In genomic region chr6:30688569-30688968, GRCh38 we compare ENCODE assay signal across 9 cellular contexts. TPM values are rescaled to one million over a fixed set of nuclear protein-coding genes. Genes with fewer than 3 reads are reported as not detected.
DNase-seq lines count a peak whose midpoint lies in the region; ATAC-seq, FAIRE-seq and TF ChIP-seq lines count a peak whose summit lies in the region.
"Had no signal": no experiment of that assay in that cellular context is flagged by ENCODE, and none has a peak within 500 bp of the region (broad histone marks: within the 10 kb centered on the region; RNA-seq: fewer than 3 reads in every experiment).

No MANE protein-coding gene starts in this region.

- TF ChIP-seq CTCF in AG04450 (IDR thresholded peaks at IDR 0.05; ENCODE audit: low read depth, low read length), result no peak
- no peak for TF ChIP-seq CTCF in H9 (conservative IDR thresholded peaks at IDR 0.05)
- TF ChIP-seq CTCF in body of pancreas (IDR thresholded peaks at IDR 0.05), result no peak

- peaks cover 29% of the 10 kb centered on the region for H3K23me2 ChIP-seq in H9 (ENCODE audit: insufficient read length, low read depth, low read length, poor library complexity, severe bottlenecking)

- H2AFZ ChIP-seq in H9 (ENCODE audit: low read length), result no peak overlapping the region

- H3K9me3 ChIP-seq in AG04450 (ENCODE audit: control insufficient read depth, insufficient read depth, low read length) (no peaks in the 10 kb centered on the region; the same call in 1 of the 2 replicates), H9 (ENCODE audit: control insufficient read depth, low read depth, low read length) (no peaks in the 10 kb centered on the region), body of pancreas (no peaks in the 10 kb centered on the region)

- H3K4me3 ChIP-seq in AG04450 (ENCODE audit: low read depth, low read length), result peak overlapping the region; percentile 92
- no peak overlapping the region for H3K4me3 ChIP-seq in body of pancreas

- H2AK5ac ChIP-seq in H9 (ENCODE audit: insufficient read length, low read length), result no peak overlapping the region

- H3T11ph ChIP-seq in H9 (ENCODE audit: low read length), result no peak overlapping the region

- H3K27ac Mint-ChIP-seq in H9, result peak overlapping the region in 2 of 3 experiments; percentile 9 to 91; a peak in 2 of 7 replicates
- H3K27ac Mint-ChIP-seq in naive thymus-derived CD8-positive, alpha-beta T cell, result peak overlapping the region in 9 of 10 donors; percentile 60 to 99 (median 85)

- H2BK15ac ChIP-seq in H9 (ENCODE audit: low read depth, low read length), result no peak overlapping the region

- no peak overlapping the region for H2BK12ac ChIP-seq in H9 (ENCODE audit: insufficient read length, low read depth, low read length)

- no peaks in the 10 kb centered on the region for H3K9me3 Mint-ChIP-seq in H9
- no peaks in the 10 kb centered on the region for H3K9me3 Mint-ChIP-seq in naive thymus-derived CD8-positive, alpha-beta T cell

- no peak overlapping the region for H4K91ac ChIP-seq in H9 (ENCODE audit: insufficient read length, low read depth, low read length)

- TF ChIP-seq POLR2A in body of pancreas (IDR thresholded peaks at IDR 0.05), result no peak

- H3K14ac ChIP-seq in H9 (ENCODE audit: insufficient read depth, low read length), result no peak overlapping the region

- no peaks in the 10 kb centered on the region for H4K20me1 ChIP-seq in H9 (ENCODE audit: control insufficient read depth, insufficient read depth, insufficient read length)

- CTCF ChIA-PET in AG04450 (lab: Charles Lee), result interaction anchor here (0.6 to 2.0 kb wide), 4 partner anchors 16 to 391 kb away, joined by 3 to 13 read pairs (median 4); partner anchors contain the start of gene DHX16

- POLR2A ChIA-PET in AG04450 (lab: Yijun Ruan, JAX), result interaction anchor here (1.8 to 4.8 kb wide), 2 partner anchors 29 to 33 kb away, joined by 22 to 43 read pairs; partner anchors contain the start of genes MDC1 and TUBB
- POLR2A ChIA-PET in naive thymus-derived CD8-positive, alpha-beta T cell (lab: Charles Lee), result interaction anchor here (2.5 to 6.9 kb wide), 2 partner anchors 16 to 31 kb away, joined by 15 to 81 read pairs; partner anchors contain the start of genes MDC1 and TUBB

- H3K36me3 Mint-ChIP-seq in H9 (ENCODE audit: insufficient read depth in 1 of 3, low read depth in 3 of 3), result peaks cover 4 to 22% (median 15%) of the 10 kb centered on the region in 3 experiments; a peak in 5 of 7 replicates
- peaks cover 0 to 8% (median 0%) of the 10 kb centered on the region in 3 donors for H3K36me3 Mint-ChIP-seq in naive thymus-derived CD8-positive, alpha-beta T cell

- H4K5ac ChIP-seq in H9 (ENCODE audit: insufficient read length, low read depth, low read length), result no peak overlapping the region

- FAIRE-seq in frontal cortex (lab: Jason Lieb, UNC), result no peak
- FAIRE-seq: HTR-8/SVneo had no signal

- H3K23ac ChIP-seq in H9 (ENCODE audit: insufficient read length, low read depth, low read length), result no peak overlapping the region

- WGBS in H9 (ENCODE audit: extremely low coverage, insufficient read length, low lambda C conversion rate), result no CpG with 5 or more reads among the region's 9 CpGs
- WGBS in body of pancreas, 2 donors, result 77 to 81% methylated on average over 4 to 9 of the region's 9 CpGs

- H3K4me1 Mint-ChIP-seq in H9, result peaks cover 56 to 61% of the 10 kb centered on the region in 2 experiments
- peaks cover 37 to 48% (median 46%) of the 10 kb centered on the region in 4 donors for H3K4me1 Mint-ChIP-seq in naive thymus-derived CD8-positive, alpha-beta T cell

- H4K8ac ChIP-seq in H9 (replicated peaks; ENCODE audit: insufficient read length, low read depth, low read length), result no peak overlapping the region

- H3K9ac ChIP-seq in H9 (ENCODE audit: extremely low read depth, insufficient read length, low read length), result no peak overlapping the region

- no peak overlapping the region for H2BK120ac ChIP-seq in H9 (ENCODE audit: low read depth, low read length, poor library complexity, severe bottlenecking)

- H3K4me3 Mint-ChIP-seq in H9, result peak overlapping the region in 1 of 2 experiments; percentile 88; a peak in 4 of 5 replicates
- H3K4me3 Mint-ChIP-seq in naive thymus-derived CD8-positive, alpha-beta T cell, result peak overlapping the region; percentile 94 to 100 (median 99)

- H3K4me2 ChIP-seq in H9 (ENCODE audit: insufficient read depth, insufficient read length, low read length), result no peak overlapping the region

- DNase-seq in AG04450 (ENCODE audit: low read depth, low spot score), result no peak
- DNase-seq in H9, result no peak
- DNase-seq in body of pancreas, result no peak
- DNase-seq in naive thymus-derived CD8-positive, alpha-beta T cell, result peak in 1 of 10 donors; percentile 12
- DNase-seq in activated CD4-positive, CD25-positive, alpha-beta regulatory T cell treated with anti-CD3 and anti-CD28 coated beads, Interleukin-2, amount 50 U/mL, for 72 hours, result no peak
- no peak for DNase-seq in epidermal melanocyte (ENCODE audit: insufficient read length, low spot score)
- DNase-seq in stimulated activated CD4-positive, alpha-beta T cell treated with anti-CD3 and anti-CD28 coated beads, Interleukin-1b, Interleukin-23, amount 100 ng/mL, for 48 hours, result no peak
- DNase-seq in frontal cortex (ENCODE audit: low spot score in 2 of 2), result no peak

- no peak overlapping the region for H2BK5ac ChIP-seq in H9 (ENCODE audit: insufficient read length, low read length)

- H3K4me1 ChIP-seq in H9 (ENCODE audit: insufficient read depth, low read length) (peaks cover 4% of the 10 kb centered on the region; the same call in 1 of the 2 replicates), body of pancreas (peaks cover 62% of the 10 kb centered on the region)

- no peak overlapping the region for H3K4ac ChIP-seq in H9 (ENCODE audit: low read depth, low read length)

- peaks cover 2% of the 10 kb centered on the region; the same call in 1 of the 2 replicates for H3K79me2 ChIP-seq in H9 (ENCODE audit: insufficient read depth, low read length)

- no peak overlapping the region for H3K56ac ChIP-seq in H9 (ENCODE audit: insufficient read length, low read depth, low read length)

- ATAC-seq in body of pancreas, result no peak
- no peak for ATAC-seq in naive thymus-derived CD8-positive, alpha-beta T cell

- no peak overlapping the region for H2BK20ac ChIP-seq in H9 (ENCODE audit: low read depth, low read length, poor library complexity, severe bottlenecking)

- H3K27ac ChIP-seq in AG04450 (ENCODE audit: low read depth, low read length) (peak overlapping the region; percentile 99), H9 (ENCODE audit: insufficient read length, low read depth, low read length) (no peak overlapping the region), body of pancreas (peak overlapping the region; percentile 79 to 98 (median 92))

- no peak overlapping the region for H3K18ac ChIP-seq in H9 (ENCODE audit: insufficient read length, low read depth, low read length)

- no peaks in the 10 kb centered on the region for H3K27me3 ChIP-seq in AG04450 (ENCODE audit: control insufficient read depth, insufficient read depth, low read length)
- H3K27me3 ChIP-seq in H9 (ENCODE audit: insufficient read depth, low read length), result no peaks in the 10 kb centered on the region
- H3K27me3 ChIP-seq in body of pancreas, result no peaks in the 10 kb centered on the region

- H3K27me3 Mint-ChIP-seq in H9 (ENCODE audit: low read depth), result peaks cover 3% of the 10 kb centered on the region; the same call in 1 of the 2 replicates
- H3K27me3 Mint-ChIP-seq in naive thymus-derived CD8-positive, alpha-beta T cell, result no peaks in the 10 kb centered on the region

- intact Hi-C loops in body of pancreas (cut with DNase I), result no loop called here

- H3K79me1 ChIP-seq in H9 (ENCODE audit: insufficient read depth, low read depth, low read length, poor library complexity, severe bottlenecking), result no peaks in the 10 kb centered on the region

- no peaks in the 10 kb centered on the region for H3K36me3 ChIP-seq in body of pancreas (replicated peaks in 1 of 2; ENCODE audit: insufficient read depth in 1 of 2, low read depth in 2 of 2)

RNA-seq across cellular contexts. Expression of gene PPP1R18, which starts 2.1 kb away (rescaled TPM):
- polyA plus RNA-seq in AG04450 (2011; rRNA removed), result 83.2 and 89.6 TPM in 2 replicates
- polyA minus RNA-seq in AG04450 (2011; rRNA and poly(A)+ RNA removed), result 70.7 and 74.2 TPM in 2 replicates
- 26.4 and 28.0 TPM in 2 replicates for total RNA-seq in H9 (2021)
- total RNA-seq in body of pancreas, result 10 to 100 TPM; 14.5 to 20.0 TPM
- total RNA-seq in naive thymus-derived CD8-positive, alpha-beta T cell, result 10 to 100 TPM; 79.0 to 82.0 TPM
- polyA plus RNA-seq in naive thymus-derived CD8-positive, alpha-beta T cell, result 10 to 100 TPM; 79.8 to 98.6 (median 95.7) TPM
- total RNA-seq in frontal cortex, result 44.0 TPM

RNA-seq across cellular contexts. Expression of gene NRM, which starts 2.2 kb away (rescaled TPM):
- polyA plus RNA-seq in AG04450 (2011; rRNA removed), result 14.6 and 17.4 TPM in 2 replicates
- 11.0 and 15.0 TPM in 2 replicates for polyA minus RNA-seq in AG04450 (2011; rRNA and poly(A)+ RNA removed)
- total RNA-seq in H9 (2021) (34.9 and 36.5 TPM in 2 replicates), body of pancreas (1 to 10 TPM; 2.6 to 5.2 TPM), frontal cortex (0.41 TPM)
- total RNA-seq in naive thymus-derived CD8-positive, alpha-beta T cell, result 1 to 10 TPM; 2.4 TPM
- 1 to 10 TPM; 3.7 to 5.4 (median 5.4) TPM for polyA plus RNA-seq in naive thymus-derived CD8-positive, alpha-beta T cell

RNA-seq across cellular contexts. Expression of gene DHX16, which starts 15.8 kb away (rescaled TPM):
- polyA plus RNA-seq in AG04450 (2011; rRNA removed), result 27.6 and 31.9 TPM in 2 replicates
- 32.9 and 40.2 TPM in 2 replicates for polyA minus RNA-seq in AG04450 (2011; rRNA and poly(A)+ RNA removed)
- total RNA-seq in H9 (2021) (34.5 and 34.8 TPM in 2 replicates), body of pancreas (10 to 100 TPM; 12.2 to 24.4 TPM), frontal cortex (22.4 TPM)
- 10 to 100 TPM; 42.1 to 45.6 TPM for total RNA-seq in naive thymus-derived CD8-positive, alpha-beta T cell
- 10 to 100 TPM; 17.7 to 31.2 (median 18.7) TPM for polyA plus RNA-seq in naive thymus-derived CD8-positive, alpha-beta T cell

RNA-seq across cellular contexts. Expression of gene MDC1, which starts 28.5 kb away (rescaled TPM):
- 4.1 and 6.8 TPM in 2 replicates for polyA plus RNA-seq in AG04450 (2011; rRNA removed)
- polyA minus RNA-seq in AG04450 (2011; rRNA and poly(A)+ RNA removed), result 9.0 and 9.5 TPM in 2 replicates
- 72.2 and 77.6 TPM in 2 replicates for total RNA-seq in H9 (2021)
- total RNA-seq in body of pancreas, result 10 to 100 TPM; 11.4 to 18.1 TPM
- 10 to 100 TPM; 50.8 to 54.9 TPM for total RNA-seq in naive thymus-derived CD8-positive, alpha-beta T cell
- polyA plus RNA-seq in naive thymus-derived CD8-positive, alpha-beta T cell, result 1 to 10 TPM; 1.3 to 6.3 (median 2.8) TPM
- total RNA-seq in frontal cortex, result 4.1 TPM

RNA-seq across cellular contexts. Expression of gene TUBB, which starts 31.6 kb away (rescaled TPM):
- polyA plus RNA-seq in AG04450 (2011; rRNA removed), result 1,457 and 1,715 TPM in 2 replicates
- polyA minus RNA-seq in AG04450 (2011; rRNA and poly(A)+ RNA removed), result 1,694 and 2,026 TPM in 2 replicates
- total RNA-seq in H9 (2021) (1,719 and 1,734 TPM in 2 replicates), body of pancreas (10 to 100 TPM; 80.9 to 84.4 TPM), frontal cortex (1,325 TPM)
- total RNA-seq in naive thymus-derived CD8-positive, alpha-beta T cell, result 100 to 1,000 TPM; 171 to 187 TPM
- polyA plus RNA-seq in naive thymus-derived CD8-positive, alpha-beta T cell, result 100 to 1,000 TPM in 1 of 3 donors, 10 to 100 TPM in 2; 79.2 to 116 (median 83.3) TPM
